Comparison of ENCODE assay signal across 16 cellular contexts in genomic region chrX:107576841-107577240, GRCh38. TPM values are rescaled to one million over a fixed set of nuclear protein-coding genes. Genes with fewer than 3 reads are reported as not detected.
DNase-seq lines count a peak whose midpoint lies in the region; ATAC-seq and TF ChIP-seq lines count a peak whose summit lies in the region.
"Had no signal": no experiment of that assay in that cellular context is flagged by ENCODE, and none has a peak within 500 bp of the region (broad histone marks: within the 10 kb centered on the region; RNA-seq: fewer than 3 reads in every experiment).

No MANE protein-coding gene starts in this region.

- peaks cover 2% of the 10 kb centered on the region for H3K4me1 Mint-ChIP-seq in activated naive CD8-positive, alpha-beta T cell treated with anti-CD3 and anti-CD28 coated beads for 36 hours
- peaks cover 7% of the 10 kb centered on the region for H3K4me1 Mint-ChIP-seq in activated naive CD8-positive, alpha-beta T cell treated with anti-CD3 and anti-CD28 coated beads, Interleukin-2, amount 50 U/mL, for 24 hours
- no peaks in the 10 kb centered on the region for H3K4me1 Mint-ChIP-seq in stimulated activated naive CD8-positive, alpha-beta T cell treated with anti-CD3 and anti-CD28 coated beads, Interleukin-15, amount 100 ng/mL, for 72 hours
- H3K4me1 Mint-ChIP-seq: nephron; stimulated activated memory B cell treated with anti-CD40 and anti-IgM and Interleukin-4, amounts not matched to agents 10 μg/mL and 1 μg/mL and 100 μg/mL, for 72 hours had no signal

- H3K27ac ChIP-seq in tibial artery, result no peak overlapping the region
- H3K27ac ChIP-seq: vagina had no signal

- H3K36me3 Mint-ChIP-seq in activated naive CD8-positive, alpha-beta T cell treated with anti-CD3 and anti-CD28 coated beads for 36 hours, result no peaks in the 10 kb centered on the region
- no peaks in the 10 kb centered on the region for H3K36me3 Mint-ChIP-seq in activated naive CD8-positive, alpha-beta T cell treated with anti-CD3 and anti-CD28 coated beads, Interleukin-2, amount 50 U/mL, for 24 hours (ENCODE audit: low read depth)
- H3K36me3 Mint-ChIP-seq: stimulated activated memory B cell treated with anti-CD40 and anti-IgM and Interleukin-4, amounts not matched to agents 10 μg/mL and 1 μg/mL and 100 μg/mL, for 72 hours had no signal

- H3K27me3 ChIP-seq in tibial artery, result no peaks in the 10 kb centered on the region
- H3K27me3 ChIP-seq: vagina had no signal

- intact Hi-C loops in tibial artery (cut with DNase I; ENCODE audit: low total_unique reads), result no loop called here

- H3K27ac Mint-ChIP-seq in activated naive CD8-positive, alpha-beta T cell treated with anti-CD3 and anti-CD28 coated beads for 36 hours, result no peak overlapping the region
- no peak overlapping the region for H3K27ac Mint-ChIP-seq in activated naive CD8-positive, alpha-beta T cell treated with anti-CD3 and anti-CD28 coated beads, Interleukin-2, amount 50 U/mL, for 24 hours
- H3K27ac Mint-ChIP-seq in stimulated activated naive CD8-positive, alpha-beta T cell treated with anti-CD3 and anti-CD28 coated beads, Interleukin-15, amount 100 ng/mL, for 72 hours, result no peak overlapping the region
- H3K27ac Mint-ChIP-seq: nephron; stimulated activated memory B cell treated with anti-CD40 and anti-IgM and Interleukin-4, amounts not matched to agents 10 μg/mL and 1 μg/mL and 100 μg/mL, for 72 hours had no signal

- no peaks in the 10 kb centered on the region for H3K9me3 ChIP-seq in tibial artery
- H3K9me3 ChIP-seq: vagina had no signal

- H3K4me3 ChIP-seq in tibial artery, result no peak overlapping the region
- H3K4me3 ChIP-seq: vagina had no signal

- no peak for ATAC-seq in activated naive CD8-positive, alpha-beta T cell treated with anti-CD3 and anti-CD28 coated beads, Interleukin-2, amount 50 U/mL, for 24 hours
- ATAC-seq in GM21576 (IDR thresholded peaks at IDR 0.05; ENCODE audit: unreplicated experiment) (peak; percentile 72), HG03280 (IDR thresholded peaks at IDR 0.05; ENCODE audit: unreplicated experiment) (peak; percentile 78), HG03457 (IDR thresholded peaks at IDR 0.05; ENCODE audit: unreplicated experiment) (no peak)
- peak; percentile 74 for ATAC-seq in stimulated activated naive CD8-positive, alpha-beta T cell treated with anti-CD3 and anti-CD28 coated beads, Interleukin-15, amount 100 ng/mL, for 72 hours
- ATAC-seq: stimulated activated memory B cell treated with anti-CD40 and anti-IgM and Interleukin-4, amounts not matched to agents 10 μg/mL and 1 μg/mL and 100 μg/mL, for 72 hours had no signal

- H3K9me3 Mint-ChIP-seq in activated naive CD8-positive, alpha-beta T cell treated with anti-CD3 and anti-CD28 coated beads for 36 hours, result no peaks in the 10 kb centered on the region
- H3K9me3 Mint-ChIP-seq in activated naive CD8-positive, alpha-beta T cell treated with anti-CD3 and anti-CD28 coated beads, Interleukin-2, amount 50 U/mL, for 24 hours, result peaks cover 4% of the 10 kb centered on the region
- peaks cover 5% of the 10 kb centered on the region in 2 donors for H3K9me3 Mint-ChIP-seq in stimulated activated naive CD8-positive, alpha-beta T cell treated with anti-CD3 and anti-CD28 coated beads, Interleukin-15, amount 100 ng/mL, for 72 hours

- H3K36me3 ChIP-seq in tibial artery, result no peaks in the 10 kb centered on the region
- H3K36me3 ChIP-seq: vagina had no signal

- peak; percentile 2 for DNase-seq in activated naive CD8-positive, alpha-beta T cell treated with anti-CD3 and anti-CD28 coated beads for 36 hours
- no peak for DNase-seq in activated naive CD8-positive, alpha-beta T cell treated with anti-CD3 and anti-CD28 coated beads, Interleukin-2, amount 50 U/mL, for 24 hours
- DNase-seq in stimulated activated naive CD8-positive, alpha-beta T cell treated with anti-CD3 and anti-CD28 coated beads, Interleukin-15, amount 100 ng/mL, for 72 hours, result peak; percentile 1 to 25
- DNase-seq in NCI-H774 (lab: John Stamatoyannopoulos, UW), result no peak
- no peak for DNase-seq in tibial artery
- DNase-seq: anterior cingulate cortex, dermis blood vessel endothelial cell, DMS 273 treated with DMSO at 0.1 percent for 48 hours, NCI-H1417, NCI-H524 treated with DMSO at 0.1 percent for 48 hours had no signal

- TF ChIP-seq CTCF in tibial artery (IDR thresholded peaks at IDR 0.05), result no peak

- H3K27me3 Mint-ChIP-seq in activated naive CD8-positive, alpha-beta T cell treated with anti-CD3 and anti-CD28 coated beads for 36 hours, result no peaks in the 10 kb centered on the region
- no peaks in the 10 kb centered on the region for H3K27me3 Mint-ChIP-seq in activated naive CD8-positive, alpha-beta T cell treated with anti-CD3 and anti-CD28 coated beads, Interleukin-2, amount 50 U/mL, for 24 hours
- H3K27me3 Mint-ChIP-seq in stimulated activated naive CD8-positive, alpha-beta T cell treated with anti-CD3 and anti-CD28 coated beads, Interleukin-15, amount 100 ng/mL, for 72 hours, result no peaks in the 10 kb centered on the region
- H3K27me3 Mint-ChIP-seq: stimulated activated memory B cell treated with anti-CD40 and anti-IgM and Interleukin-4, amounts not matched to agents 10 μg/mL and 1 μg/mL and 100 μg/mL, for 72 hours had no signal

- no peak overlapping the region for H3K4me3 Mint-ChIP-seq in activated naive CD8-positive, alpha-beta T cell treated with anti-CD3 and anti-CD28 coated beads for 36 hours
- H3K4me3 Mint-ChIP-seq in activated naive CD8-positive, alpha-beta T cell treated with anti-CD3 and anti-CD28 coated beads, Interleukin-2, amount 50 U/mL, for 24 hours, result no peak overlapping the region
- H3K4me3 Mint-ChIP-seq in stimulated activated naive CD8-positive, alpha-beta T cell treated with anti-CD3 and anti-CD28 coated beads, Interleukin-15, amount 100 ng/mL, for 72 hours, result no peak overlapping the region
- H3K4me3 Mint-ChIP-seq: nephron; stimulated activated memory B cell treated with anti-CD40 and anti-IgM and Interleukin-4, amounts not matched to agents 10 μg/mL and 1 μg/mL and 100 μg/mL, for 72 hours had no signal

- H3K4me1 ChIP-seq in tibial artery, result no peaks in the 10 kb centered on the region
- H3K4me1 ChIP-seq: vagina had no signal

RNA-seq across cellular contexts. Expression of gene PRPS1, which starts 51.5 kb away (rescaled TPM):
- 100 to 1,000 TPM; 123 to 129 TPM for total RNA-seq in activated naive CD8-positive, alpha-beta T cell treated with anti-CD3 and anti-CD28 coated beads for 36 hours

Comparison
In these comparisons a context has a peak if more than half of its experiments do, and no peak if none do; other contexts are left out.
1. DNase-seq: peak in activated naive CD8-positive, alpha-beta T cell treated with anti-CD3 and anti-CD28 coated beads for 36 hours (single experiment) and stimulated activated naive CD8-positive, alpha-beta T cell treated with anti-CD3 and anti-CD28 coated beads, Interleukin-15, amount 100 ng/mL, for 72 hours (2 of 2); none in activated naive CD8-positive, alpha-beta T cell treated with anti-CD3 and anti-CD28 coated beads, Interleukin-2, amount 50 U/mL, for 24 hours (single experiment), NCI-H774 (single experiment) and tibial artery (0 of 2).
2. ATAC-seq: peak in GM21576 (single experiment), HG03280 (single experiment) and stimulated activated naive CD8-positive, alpha-beta T cell treated with anti-CD3 and anti-CD28 coated beads, Interleukin-15, amount 100 ng/mL, for 72 hours (single experiment); none in activated naive CD8-positive, alpha-beta T cell treated with anti-CD3 and anti-CD28 coated beads, Interleukin-2, amount 50 U/mL, for 24 hours (single experiment) and HG03457 (single experiment).